ENCODE assay signal across 8 cellular contexts in genomic region chr3:168088106-168088722, GRCh38.
DNase-seq lines count a peak whose midpoint lies in the region; ATAC-seq and TF ChIP-seq lines count a peak whose summit lies in the region.
"Had no signal": no experiment of that assay in that cellular context is flagged by ENCODE, and none has a peak within 500 bp of the region (broad histone marks: within the 10 kb centered on the region; RNA-seq: fewer than 3 reads in every experiment).

No MANE protein-coding gene starts in this region.

- H3K27me3 Mint-ChIP-seq in stimulated activated naive B cell treated with anti-CD40 and anti-IgM and Interleukin-4, amounts not matched to agents 10 μg/mL and 1 μg/mL and 100 μg/mL, for 72 hours = no peaks in the 10 kb centered on the region

- TF ChIP-seq CTCF in GM13977 (IDR thresholded peaks at IDR 0.05; ENCODE audit: extremely low read depth, insufficient read depth, missing control alignments) (peak; percentile 14), astrocyte of the spinal cord (IDR thresholded peaks at IDR 0.05; ENCODE audit: low read depth, low read length) (peak; percentile 31)

- ATAC-seq in GM21529 (IDR thresholded peaks at IDR 0.05; ENCODE audit: unreplicated experiment) = peak; percentile 69
- ATAC-seq in HG03565 (IDR thresholded peaks at IDR 0.05; ENCODE audit: unreplicated experiment) = peak; percentile 62
- peak; percentile 61 to 67 for ATAC-seq in stimulated activated naive B cell treated with anti-CD40 and anti-IgM and Interleukin-4, amounts not matched to agents 10 μg/mL and 1 μg/mL and 100 μg/mL, for 72 hours (replicated peaks)

- H3K4me3 Mint-ChIP-seq in stimulated activated naive B cell treated with anti-CD40 and anti-IgM and Interleukin-4, amounts not matched to agents 10 μg/mL and 1 μg/mL and 100 μg/mL, for 72 hours = no peak overlapping the region

- H3K36me3 Mint-ChIP-seq in stimulated activated naive B cell treated with anti-CD40 and anti-IgM and Interleukin-4, amounts not matched to agents 10 μg/mL and 1 μg/mL and 100 μg/mL, for 72 hours = peaks cover 6 to 8% of the 10 kb centered on the region in 2 donors

- no peaks in the 10 kb centered on the region for H3K9me3 Mint-ChIP-seq in stimulated activated naive B cell treated with anti-CD40 and anti-IgM and Interleukin-4, amounts not matched to agents 10 μg/mL and 1 μg/mL and 100 μg/mL, for 72 hours

- in situ Hi-C loops in GM13977 (cut with MboI; ENCODE audit: low pct_unique_long_range_greater_than_20kb, low sequenced_read_pairs, unreplicated experiment) (no loop called here), astrocyte of the spinal cord (cut with HindIII; ENCODE audit: low sequenced_read_pairs) (no loop called here)

- peaks cover 26 to 61% of the 10 kb centered on the region in 2 donors for H3K4me1 Mint-ChIP-seq in stimulated activated naive B cell treated with anti-CD40 and anti-IgM and Interleukin-4, amounts not matched to agents 10 μg/mL and 1 μg/mL and 100 μg/mL, for 72 hours

- no peak overlapping the region for H3K27ac Mint-ChIP-seq in stimulated activated naive B cell treated with anti-CD40 and anti-IgM and Interleukin-4, amounts not matched to agents 10 μg/mL and 1 μg/mL and 100 μg/mL, for 72 hours

- no peak for DNase-seq in GM13977 (ENCODE audit: low spot score)
- no peak for DNase-seq in astrocyte of the spinal cord (ENCODE audit: low read depth, low spot score)
- DNase-seq in stimulated activated naive B cell treated with anti-CD40 and anti-IgM and Interleukin-4, amounts not matched to agents 10 μg/mL and 1 μg/mL and 100 μg/mL, for 72 hours = no peak
- no peak for DNase-seq in activated naive CD4-positive, alpha-beta T cell (lab: John Stamatoyannopoulos, UW)
- no peak for DNase-seq in NCI-H2171 (lab: John Stamatoyannopoulos, UW)

- no peak overlapping the region for H3K4me3 ChIP-seq in astrocyte of the spinal cord (ENCODE audit: low read depth, low read length)
- H3K4me3 ChIP-seq: pancreas had no signal
